26 cellular contexts compared by ENCODE assay signal in the genomic region with DNA sequence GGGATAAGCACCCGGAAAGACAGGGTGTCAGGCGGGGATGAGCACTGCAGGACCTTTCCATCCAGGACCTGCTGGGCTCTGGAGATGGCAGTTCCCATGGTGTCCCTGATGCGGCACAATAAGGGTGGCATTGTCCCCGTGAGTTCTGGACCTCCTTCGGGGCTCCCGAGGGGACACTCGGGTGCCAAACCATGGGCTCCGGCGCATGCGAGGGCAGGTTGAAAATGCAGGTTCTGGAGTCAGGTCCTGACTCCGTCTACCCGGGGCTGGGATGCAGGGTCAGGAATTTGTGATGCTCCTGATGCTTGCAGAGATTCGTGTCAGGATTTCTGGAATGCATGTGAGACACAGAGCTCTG. TPM values are rescaled to one million over a fixed set of nuclear protein-coding genes. Genes with fewer than 3 reads are reported as not detected.
"Had no signal": no experiment of that assay in that cellular context is flagged by ENCODE, and none has a peak within 500 bp of the region (broad histone marks: within the 10 kb centered on the region; RNA-seq: fewer than 3 reads in every experiment).

No MANE protein-coding gene starts in this region.

- H3K4me2 ChIP-seq: SK-N-SH had no signal

- H3K9me3 ChIP-seq: SK-N-SH had no signal

- DNase-seq: KBM-7, MV-4-11, NCI-H1048, NCI-H1105, NCI-H1417, NCI-H1436 treated with DMSO at 0.1 percent for 48 hours, NCI-H187, NCI-H2029, NCI-H2081 treated with DMSO at 0.1 percent for 48 hours, NCI-H2171, NCI-H226, NCI-H446, NCI-H510A, NCI-H524 treated with DMSO at 0.1 percent for 48 hours, NCI-H69, NCI-H774, RPMI8226, SHP77, SK-N-SH, SW 1271 had no signal

- FAIRE-seq: HTR-8/SVneo, RCC 7860 had no signal

- H3K9ac ChIP-seq: SK-N-SH had no signal

- H3K27ac ChIP-seq: HL-60 had no signal

RNA-seq across cellular contexts. Expression of a gene that starts 0.7 kb away (rescaled TPM):
- total RNA-seq: LHCN-M2, MCF 10A, SK-MEL-5 had no signal
- polyA plus RNA-seq: SK-N-SH had no signal

RNA-seq across cellular contexts. Expression of a gene that starts 36.4 kb away (rescaled TPM):
- total RNA-seq: LHCN-M2, MCF 10A, SK-MEL-5 had no signal
- polyA plus RNA-seq: SK-N-SH had no signal
